25 cellular contexts compared by ENCODE assay signal in genomic region chr6:141394125-141394536, GRCh38.
"Had no signal": no experiment of that assay in that cellular context is flagged by ENCODE, and none has a peak within 500 bp of the region (broad histone marks: within the 10 kb centered on the region; RNA-seq: fewer than 3 reads in every experiment).

No MANE protein-coding gene starts in this region.

- H3K4me3 Mint-ChIP-seq: activated CD4-positive, alpha-beta T cell treated with anti-CD3 and anti-CD28 coated beads, Interleukin-2, amount 10 ng/mL, durations not matched to agents 24 days and 14 days; activated CD8-positive, alpha-beta memory T cell treated with anti-CD3 and anti-CD28 coated beads, Interleukin-2, amount 10 ng/mL, durations not matched to agents 7 days and 5 days; activated naive CD8-positive, alpha-beta T cell treated with anti-CD3 and anti-CD28 coated beads, Interleukin-2, amount 50 U/mL, for 24 hours; activated T-cell treated with anti-CD3 and anti-CD28 coated beads, Interleukin-2, amount 50 U/mL, for 24 hours; activated T-helper 1 cell treated with anti-CD3 and anti-CD28 coated beads, Interleukin-12 subunit alpha, Interleukin-12 subunit beta, Interleukin-2, Interleukin-4 antibody, amounts not matched to agents 30 ng/mL and 10 ng/mL and 1 ng/mL, durations not matched to agents 14 hours and 24 hours and 36 hours; brain; T-helper 17 cell; WTC11 had no signal

- H3K27ac ChIP-seq: SJSA1 had no signal

- ATAC-seq: activated CD8-positive, alpha-beta memory T cell treated with anti-CD3 and anti-CD28 coated beads, Interleukin-2, amount 10 ng/mL, durations not matched to agents 7 days and 5 days; activated naive CD4-positive, alpha-beta T cell treated with anti-CD3 and anti-CD28 coated beads, Interleukin-2, amount 50 U/mL, for 72 hours; activated naive CD8-positive, alpha-beta T cell treated with anti-CD3 and anti-CD28 coated beads, Interleukin-2, amount 50 U/mL, for 24 hours; PC-3; T-helper 17 cell; WTC11 had no signal

- H3K9me3 Mint-ChIP-seq: activated CD4-positive, alpha-beta T cell treated with anti-CD3 and anti-CD28 coated beads, Interleukin-2, amount 10 ng/mL, durations not matched to agents 24 days and 14 days; activated naive CD4-positive, alpha-beta T cell treated with anti-CD3 and anti-CD28 coated beads, Interleukin-2, amount 50 U/mL, for 72 hours; activated naive CD8-positive, alpha-beta T cell treated with anti-CD3 and anti-CD28 coated beads, Interleukin-2, amount 50 U/mL, for 24 hours; activated T-cell treated with anti-CD3 and anti-CD28 coated beads, Interleukin-2, amount 50 U/mL, for 24 hours; activated T-helper 1 cell treated with anti-CD3 and anti-CD28 coated beads, Interleukin-12 subunit alpha, Interleukin-12 subunit beta, Interleukin-2, Interleukin-4 antibody, amounts not matched to agents 30 ng/mL and 10 ng/mL and 1 ng/mL, durations not matched to agents 14 hours and 24 hours and 36 hours; brain had no signal

- H3K27me3 ChIP-seq: SJSA1 had no signal

- H3K9me3 ChIP-seq: SJSA1 had no signal

- H3K4me3 ChIP-seq: SJSA1 had no signal

- DNase-seq: activated CD4-positive, alpha-beta T cell treated with anti-CD3 and anti-CD28 coated beads, Interleukin-2, amount 10 ng/mL, durations not matched to agents 24 days and 14 days; activated CD4-positive, alpha-beta T cell treated with anti-CD3 and anti-CD28 coated beads, Interleukin-2, amount 50 U/mL, for 48 hours; activated CD4-positive, CD25-positive, alpha-beta regulatory T cell treated with anti-CD3 and anti-CD28 coated beads, Interleukin-2, amount 50 U/mL, for 72 hours; activated CD8-positive, alpha-beta memory T cell treated with anti-CD3 and anti-CD28 coated beads, Interleukin-2, amount 10 ng/mL, durations not matched to agents 7 days and 5 days; activated effector memory CD4-positive, alpha-beta T cell treated with Interleukin-2 at 50 U/mL for 16 hours; activated naive CD4-positive, alpha-beta T cell treated with Interleukin-2 at 50 U/mL for 16 hours; activated naive CD8-positive, alpha-beta T cell treated with anti-CD3 and anti-CD28 coated beads, Interleukin-2, amount 50 U/mL, for 24 hours; activated T-cell treated with anti-CD3 and anti-CD28 coated beads, Interleukin-2, amount 50 U/mL, for 24 hours; amniotic stem cell; KG1; NCI-H1048; NCI-H146; NCI-H187 treated with DMSO at 0.1 percent for 48 hours; NCI-H2081 treated with DMSO at 0.1 percent for 48 hours; NCI-H446; NCI-H524; PC-3; SHP77; T-helper 17 cell; T-helper 9 cell had no signal

- H3K36me3 ChIP-seq: SJSA1 had no signal

- H3K27me3 Mint-ChIP-seq: activated CD4-positive, alpha-beta T cell treated with anti-CD3 and anti-CD28 coated beads, Interleukin-2, amount 10 ng/mL, durations not matched to agents 24 days and 14 days; activated CD8-positive, alpha-beta memory T cell treated with anti-CD3 and anti-CD28 coated beads, Interleukin-2, amount 10 ng/mL, durations not matched to agents 7 days and 5 days; activated naive CD8-positive, alpha-beta T cell treated with anti-CD3 and anti-CD28 coated beads, Interleukin-2, amount 50 U/mL, for 24 hours; activated T-cell treated with anti-CD3 and anti-CD28 coated beads, Interleukin-2, amount 50 U/mL, for 24 hours had no signal

- H3K27ac Mint-ChIP-seq: activated CD4-positive, alpha-beta T cell treated with anti-CD3 and anti-CD28 coated beads, Interleukin-2, amount 10 ng/mL, durations not matched to agents 24 days and 14 days; activated CD8-positive, alpha-beta memory T cell treated with anti-CD3 and anti-CD28 coated beads, Interleukin-2, amount 10 ng/mL, durations not matched to agents 7 days and 5 days; activated naive CD4-positive, alpha-beta T cell treated with anti-CD3 and anti-CD28 coated beads, Interleukin-2, amount 50 U/mL, for 72 hours; activated naive CD8-positive, alpha-beta T cell treated with anti-CD3 and anti-CD28 coated beads, Interleukin-2, amount 50 U/mL, for 24 hours; activated T-cell treated with anti-CD3 and anti-CD28 coated beads, Interleukin-2, amount 50 U/mL, for 24 hours; activated T-helper 1 cell treated with anti-CD3 and anti-CD28 coated beads, Interleukin-12 subunit alpha, Interleukin-12 subunit beta, Interleukin-2, Interleukin-4 antibody, amounts not matched to agents 30 ng/mL and 10 ng/mL and 1 ng/mL, durations not matched to agents 14 hours and 24 hours and 36 hours; brain; T-helper 17 cell; WTC11 had no signal

- H3K4me1 ChIP-seq: SJSA1 had no signal

- H3K4me1 Mint-ChIP-seq: activated CD4-positive, alpha-beta T cell treated with anti-CD3 and anti-CD28 coated beads, Interleukin-2, amount 10 ng/mL, durations not matched to agents 24 days and 14 days; activated CD8-positive, alpha-beta memory T cell treated with anti-CD3 and anti-CD28 coated beads, Interleukin-2, amount 10 ng/mL, durations not matched to agents 7 days and 5 days; activated naive CD8-positive, alpha-beta T cell treated with anti-CD3 and anti-CD28 coated beads, Interleukin-2, amount 50 U/mL, for 24 hours had no signal
